In the genomic region with DNA sequence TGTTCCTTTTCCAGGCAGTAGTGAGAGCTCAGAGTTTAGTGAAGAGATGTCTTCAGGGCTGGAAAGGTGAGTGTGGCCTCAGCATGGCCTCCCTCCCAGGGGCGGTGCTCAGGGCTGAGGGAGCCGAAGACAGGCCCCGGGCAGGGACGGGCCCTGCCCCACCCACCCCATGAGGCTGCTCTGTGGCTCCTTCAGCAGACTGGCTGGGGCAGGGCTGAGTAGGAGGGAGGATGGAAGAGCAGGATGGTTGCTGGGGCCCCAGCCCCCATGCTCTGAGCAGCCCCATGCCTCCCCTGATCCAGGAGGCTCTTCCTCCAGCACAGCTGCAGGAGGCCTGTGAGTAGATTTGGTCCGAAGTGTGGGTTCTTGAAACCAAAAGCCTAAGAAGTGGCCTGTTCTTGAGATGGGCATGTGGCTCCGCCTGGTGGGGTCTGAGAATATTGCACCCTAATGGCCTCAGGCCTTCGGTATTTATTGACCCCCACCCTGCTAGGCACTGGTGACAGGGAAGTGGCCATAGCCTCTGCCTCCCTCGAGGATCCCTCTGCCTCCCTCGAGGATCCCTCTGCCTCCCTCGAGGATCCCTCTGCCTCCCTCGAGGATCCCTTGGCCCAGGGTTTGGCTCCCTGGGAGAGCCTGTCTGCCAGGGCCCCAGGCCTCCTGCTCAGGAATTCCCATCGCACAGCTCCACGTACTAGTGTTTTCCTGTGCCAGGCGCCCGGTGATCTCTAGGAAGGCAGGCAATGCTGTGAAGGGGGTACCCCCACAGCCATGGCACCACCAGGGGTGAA, we compare ENCODE assay signal across 1 cellular context.
A peak's percentile ranks its signal among the peaks of the same experiment; 100 is the strongest.
TF ChIP-seq lines count a peak whose summit lies in the region.

No MANE protein-coding gene starts in this region.

TF ChIP-seq in HepG2, 621 proteins besides CTCF, POLR2A, EP300 and RAD21 (continued from another document and continues in another):
- TF ChIP-seq, protein P1, sequence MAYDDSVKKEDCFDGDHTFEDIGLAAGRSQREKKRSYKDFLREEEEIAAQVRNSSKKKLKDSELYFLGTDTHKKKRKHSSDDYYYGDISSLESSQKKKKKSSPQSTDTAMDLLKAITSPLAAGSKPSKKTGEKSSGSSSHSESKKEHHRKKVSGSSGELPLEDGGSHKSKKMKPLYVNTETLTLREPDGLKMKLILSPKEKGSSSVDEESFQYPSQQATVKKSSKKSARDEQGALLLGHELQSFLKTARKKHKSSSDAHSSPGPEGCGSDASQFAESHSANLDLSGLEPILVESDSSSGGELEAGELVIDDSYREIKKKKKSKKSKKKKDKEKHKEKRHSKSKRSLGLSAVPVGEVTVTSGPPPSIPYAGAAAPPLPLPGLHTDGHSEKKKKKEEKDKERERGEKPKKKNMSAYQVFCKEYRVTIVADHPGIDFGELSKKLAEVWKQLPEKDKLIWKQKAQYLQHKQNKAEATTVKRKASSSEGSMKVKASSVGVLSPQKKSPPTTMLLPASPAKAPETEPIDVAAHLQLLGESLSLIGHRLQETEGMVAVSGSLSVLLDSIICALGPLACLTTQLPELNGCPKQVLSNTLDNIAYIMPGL (CRISPR knock-in tag; IDR thresholded peaks at IDR 0.05; ENCODE audit: borderline replicate concordance in 1 of 2, low read depth in 1 of 2), result 0 out of 4 replicates have a peak, but pooled peaks of 1 of the 2 experiments have one; percentile 26
- no peak for TF ChIP-seq ZNF558 (CRISPR knock-in tag; IDR thresholded peaks at IDR 0.05; ENCODE audit: borderline replicate concordance)
- TF ChIP-seq ZNF598 (CRISPR knock-in tag; IDR thresholded peaks at IDR 0.05; ENCODE audit: borderline replicate concordance), result no peak
- TF ChIP-seq, protein P2, sequence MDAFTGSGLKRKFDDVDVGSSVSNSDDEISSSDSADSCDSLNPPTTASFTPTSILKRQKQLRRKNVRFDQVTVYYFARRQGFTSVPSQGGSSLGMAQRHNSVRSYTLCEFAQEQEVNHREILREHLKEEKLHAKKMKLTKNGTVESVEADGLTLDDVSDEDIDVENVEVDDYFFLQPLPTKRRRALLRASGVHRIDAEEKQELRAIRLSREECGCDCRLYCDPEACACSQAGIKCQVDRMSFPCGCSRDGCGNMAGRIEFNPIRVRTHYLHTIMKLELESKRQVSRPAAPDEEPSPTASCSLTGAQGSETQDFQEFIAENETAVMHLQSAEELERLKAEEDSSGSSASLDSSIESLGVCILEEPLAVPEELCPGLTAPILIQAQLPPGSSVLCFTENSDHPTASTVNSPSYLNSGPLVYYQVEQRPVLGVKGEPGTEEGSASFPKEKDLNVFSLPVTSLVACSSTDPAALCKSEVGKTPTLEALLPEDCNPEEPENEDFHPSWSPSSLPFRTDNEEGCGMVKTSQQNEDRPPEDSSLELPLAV (CRISPR knock-in tag; conservative IDR thresholded peaks at IDR 0.05; ENCODE audit: low read depth), result no peak
- TF ChIP-seq, protein P3, sequence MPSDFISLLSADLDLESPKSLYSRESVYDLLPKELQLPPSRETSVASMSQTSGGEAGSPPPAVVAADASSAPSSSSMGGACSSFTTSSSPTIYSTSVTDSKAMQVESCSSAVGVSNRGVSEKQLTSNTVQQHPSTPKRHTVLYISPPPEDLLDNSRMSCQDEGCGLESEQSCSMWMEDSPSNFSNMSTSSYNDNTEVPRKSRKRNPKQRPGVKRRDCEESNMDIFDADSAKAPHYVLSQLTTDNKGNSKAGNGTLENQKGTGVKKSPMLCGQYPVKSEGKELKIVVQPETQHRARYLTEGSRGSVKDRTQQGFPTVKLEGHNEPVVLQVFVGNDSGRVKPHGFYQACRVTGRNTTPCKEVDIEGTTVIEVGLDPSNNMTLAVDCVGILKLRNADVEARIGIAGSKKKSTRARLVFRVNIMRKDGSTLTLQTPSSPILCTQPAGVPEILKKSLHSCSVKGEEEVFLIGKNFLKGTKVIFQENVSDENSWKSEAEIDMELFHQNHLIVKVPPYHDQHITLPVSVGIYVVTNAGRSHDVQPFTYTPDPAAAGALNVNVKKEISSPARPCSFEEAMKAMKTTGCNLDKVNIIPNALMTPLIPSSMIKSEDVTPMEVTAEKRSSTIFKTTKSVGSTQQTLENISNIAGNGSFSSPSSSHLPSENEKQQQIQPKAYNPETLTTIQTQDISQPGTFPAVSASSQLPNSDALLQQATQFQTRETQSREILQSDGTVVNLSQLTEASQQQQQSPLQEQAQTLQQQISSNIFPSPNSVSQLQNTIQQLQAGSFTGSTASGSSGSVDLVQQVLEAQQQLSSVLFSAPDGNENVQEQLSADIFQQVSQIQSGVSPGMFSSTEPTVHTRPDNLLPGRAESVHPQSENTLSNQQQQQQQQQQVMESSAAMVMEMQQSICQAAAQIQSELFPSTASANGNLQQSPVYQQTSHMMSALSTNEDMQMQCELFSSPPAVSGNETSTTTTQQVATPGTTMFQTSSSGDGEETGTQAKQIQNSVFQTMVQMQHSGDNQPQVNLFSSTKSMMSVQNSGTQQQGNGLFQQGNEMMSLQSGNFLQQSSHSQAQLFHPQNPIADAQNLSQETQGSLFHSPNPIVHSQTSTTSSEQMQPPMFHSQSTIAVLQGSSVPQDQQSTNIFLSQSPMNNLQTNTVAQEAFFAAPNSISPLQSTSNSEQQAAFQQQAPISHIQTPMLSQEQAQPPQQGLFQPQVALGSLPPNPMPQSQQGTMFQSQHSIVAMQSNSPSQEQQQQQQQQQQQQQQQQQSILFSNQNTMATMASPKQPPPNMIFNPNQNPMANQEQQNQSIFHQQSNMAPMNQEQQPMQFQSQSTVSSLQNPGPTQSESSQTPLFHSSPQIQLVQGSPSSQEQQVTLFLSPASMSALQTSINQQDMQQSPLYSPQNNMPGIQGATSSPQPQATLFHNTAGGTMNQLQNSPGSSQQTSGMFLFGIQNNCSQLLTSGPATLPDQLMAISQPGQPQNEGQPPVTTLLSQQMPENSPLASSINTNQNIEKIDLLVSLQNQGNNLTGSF (CRISPR knock-in tag; IDR thresholded peaks at IDR 0.05), result no peak
- no peak for TF ChIP-seq KLF15 (CRISPR knock-in tag; IDR thresholded peaks at IDR 0.05; ENCODE audit: borderline replicate concordance)
- TF ChIP-seq NFKBIZ (CRISPR knock-in tag; IDR thresholded peaks at IDR 0.05), result no peak
- TF ChIP-seq, protein P4, sequence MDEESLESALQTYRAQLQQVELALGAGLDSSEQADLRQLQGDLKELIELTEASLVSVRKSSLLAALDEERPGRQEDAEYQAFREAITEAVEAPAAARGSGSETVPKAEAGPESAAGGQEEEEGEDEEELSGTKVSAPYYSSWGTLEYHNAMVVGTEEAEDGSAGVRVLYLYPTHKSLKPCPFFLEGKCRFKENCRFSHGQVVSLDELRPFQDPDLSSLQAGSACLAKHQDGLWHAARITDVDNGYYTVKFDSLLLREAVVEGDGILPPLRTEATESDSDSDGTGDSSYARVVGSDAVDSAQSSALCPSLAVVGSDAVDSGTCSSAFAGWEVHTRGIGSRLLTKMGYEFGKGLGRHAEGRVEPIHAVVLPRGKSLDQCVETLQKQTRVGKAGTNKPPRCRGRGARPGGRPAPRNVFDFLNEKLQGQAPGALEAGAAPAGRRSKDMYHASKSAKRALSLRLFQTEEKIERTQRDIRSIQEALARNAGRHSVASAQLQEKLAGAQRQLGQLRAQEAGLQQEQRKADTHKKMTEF (CRISPR knock-in tag; IDR thresholded peaks at IDR 0.05), result no peak
- TF ChIP-seq, protein P5, sequence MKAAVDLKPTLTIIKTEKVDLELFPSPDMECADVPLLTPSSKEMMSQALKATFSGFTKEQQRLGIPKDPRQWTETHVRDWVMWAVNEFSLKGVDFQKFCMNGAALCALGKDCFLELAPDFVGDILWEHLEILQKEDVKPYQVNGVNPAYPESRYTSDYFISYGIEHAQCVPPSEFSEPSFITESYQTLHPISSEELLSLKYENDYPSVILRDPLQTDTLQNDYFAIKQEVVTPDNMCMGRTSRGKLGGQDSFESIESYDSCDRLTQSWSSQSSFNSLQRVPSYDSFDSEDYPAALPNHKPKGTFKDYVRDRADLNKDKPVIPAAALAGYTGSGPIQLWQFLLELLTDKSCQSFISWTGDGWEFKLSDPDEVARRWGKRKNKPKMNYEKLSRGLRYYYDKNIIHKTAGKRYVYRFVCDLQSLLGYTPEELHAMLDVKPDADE (CRISPR knock-in tag; IDR thresholded peaks at IDR 0.05), result no peak
- TF ChIP-seq, protein P6, sequence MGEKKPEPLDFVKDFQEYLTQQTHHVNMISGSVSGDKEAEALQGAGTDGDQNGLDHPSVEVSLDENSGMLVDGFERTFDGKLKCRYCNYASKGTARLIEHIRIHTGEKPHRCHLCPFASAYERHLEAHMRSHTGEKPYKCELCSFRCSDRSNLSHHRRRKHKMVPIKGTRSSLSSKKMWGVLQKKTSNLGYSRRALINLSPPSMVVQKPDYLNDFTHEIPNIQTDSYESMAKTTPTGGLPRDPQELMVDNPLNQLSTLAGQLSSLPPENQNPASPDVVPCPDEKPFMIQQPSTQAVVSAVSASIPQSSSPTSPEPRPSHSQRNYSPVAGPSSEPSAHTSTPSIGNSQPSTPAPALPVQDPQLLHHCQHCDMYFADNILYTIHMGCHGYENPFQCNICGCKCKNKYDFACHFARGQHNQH (CRISPR knock-in tag; IDR thresholded peaks at IDR 0.05), result 0 out of 2 replicates have a peak, but pooled peaks have one; percentile 25
- 0 out of 2 replicates have a peak, but pooled peaks have one; percentile 21 for TF ChIP-seq SALL1 (CRISPR knock-in tag; IDR thresholded peaks at IDR 0.05)
- TF ChIP-seq HMG20A (CRISPR knock-in tag; IDR thresholded peaks at IDR 0.05; ENCODE audit: borderline replicate concordance), result no peak
- no peak for TF ChIP-seq RBAK (CRISPR knock-in tag; IDR thresholded peaks at IDR 0.05)
- TF ChIP-seq ZNF629 (CRISPR knock-in tag; conservative IDR thresholded peaks at IDR 0.05), result no peak
- TF ChIP-seq, protein P7, sequence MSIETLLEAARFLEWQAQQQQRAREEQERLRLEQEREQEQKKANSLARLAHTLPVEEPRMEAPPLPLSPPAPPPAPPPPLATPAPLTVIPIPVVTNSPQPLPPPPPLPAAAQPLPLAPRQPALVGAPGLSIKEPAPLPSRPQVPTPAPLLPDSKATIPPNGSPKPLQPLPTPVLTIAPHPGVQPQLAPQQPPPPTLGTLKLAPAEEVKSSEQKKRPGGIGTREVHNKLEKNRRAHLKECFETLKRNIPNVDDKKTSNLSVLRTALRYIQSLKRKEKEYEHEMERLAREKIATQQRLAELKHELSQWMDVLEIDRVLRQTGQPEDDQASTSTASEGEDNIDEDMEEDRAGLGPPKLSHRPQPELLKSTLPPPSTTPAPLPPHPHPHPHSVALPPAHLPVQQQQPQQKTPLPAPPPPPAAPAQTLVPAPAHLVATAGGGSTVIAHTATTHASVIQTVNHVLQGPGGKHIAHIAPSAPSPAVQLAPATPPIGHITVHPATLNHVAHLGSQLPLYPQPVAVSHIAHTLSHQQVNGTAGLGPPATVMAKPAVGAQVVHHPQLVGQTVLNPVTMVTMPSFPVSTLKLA (IDR thresholded peaks at IDR 0.05), result no peak
- 0 out of 2 replicates have a peak, but pooled peaks have one; percentile 47 for TF ChIP-seq ZNF224 (CRISPR knock-in tag; IDR thresholded peaks at IDR 0.05)
- no peak for TF ChIP-seq HOXA3 (CRISPR knock-in tag; IDR thresholded peaks at IDR 0.05)
- TF ChIP-seq, protein P8, sequence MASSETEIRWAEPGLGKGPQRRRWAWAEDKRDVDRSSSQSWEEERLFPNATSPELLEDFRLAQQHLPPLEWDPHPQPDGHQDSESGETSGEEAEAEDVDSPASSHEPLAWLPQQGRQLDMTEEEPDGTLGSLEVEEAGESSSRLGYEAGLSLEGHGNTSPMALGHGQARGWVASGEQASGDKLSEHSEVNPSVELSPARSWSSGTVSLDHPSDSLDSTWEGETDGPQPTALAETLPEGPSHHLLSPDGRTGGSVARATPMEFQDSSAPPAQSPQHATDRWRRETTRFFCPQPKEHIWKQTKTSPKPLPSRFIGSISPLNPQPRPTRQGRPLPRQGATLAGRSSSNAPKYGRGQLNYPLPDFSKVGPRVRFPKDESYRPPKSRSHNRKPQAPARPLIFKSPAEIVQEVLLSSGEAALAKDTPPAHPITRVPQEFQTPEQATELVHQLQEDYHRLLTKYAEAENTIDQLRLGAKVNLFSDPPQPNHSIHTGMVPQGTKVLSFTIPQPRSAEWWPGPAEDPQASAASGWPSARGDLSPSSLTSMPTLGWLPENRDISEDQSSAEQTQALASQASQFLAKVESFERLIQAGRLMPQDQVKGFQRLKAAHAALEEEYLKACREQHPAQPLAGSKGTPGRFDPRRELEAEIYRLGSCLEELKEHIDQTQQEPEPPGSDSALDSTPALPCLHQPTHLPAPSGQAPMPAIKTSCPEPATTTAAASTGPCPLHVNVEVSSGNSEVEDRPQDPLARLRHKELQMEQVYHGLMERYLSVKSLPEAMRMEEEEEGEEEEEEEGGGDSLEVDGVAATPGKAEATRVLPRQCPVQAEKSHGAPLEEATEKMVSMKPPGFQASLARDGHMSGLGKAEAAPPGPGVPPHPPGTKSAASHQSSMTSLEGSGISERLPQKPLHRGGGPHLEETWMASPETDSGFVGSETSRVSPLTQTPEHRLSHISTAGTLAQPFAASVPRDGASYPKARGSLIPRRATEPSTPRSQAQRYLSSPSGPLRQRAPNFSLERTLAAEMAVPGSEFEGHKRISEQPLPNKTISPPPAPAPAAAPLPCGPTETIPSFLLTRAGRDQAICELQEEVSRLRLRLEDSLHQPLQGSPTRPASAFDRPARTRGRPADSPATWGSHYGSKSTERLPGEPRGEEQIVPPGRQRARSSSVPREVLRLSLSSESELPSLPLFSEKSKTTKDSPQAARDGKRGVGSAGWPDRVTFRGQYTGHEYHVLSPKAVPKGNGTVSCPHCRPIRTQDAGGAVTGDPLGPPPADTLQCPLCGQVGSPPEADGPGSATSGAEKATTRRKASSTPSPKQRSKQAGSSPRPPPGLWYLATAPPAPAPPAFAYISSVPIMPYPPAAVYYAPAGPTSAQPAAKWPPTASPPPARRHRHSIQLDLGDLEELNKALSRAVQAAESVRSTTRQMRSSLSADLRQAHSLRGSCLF (CRISPR knock-in tag; IDR thresholded peaks at IDR 0.05; ENCODE audit: borderline replicate concordance), result no peak
- TF ChIP-seq HOXA5 (CRISPR knock-in tag; IDR thresholded peaks at IDR 0.05), result no peak
- TF ChIP-seq, protein P9, sequence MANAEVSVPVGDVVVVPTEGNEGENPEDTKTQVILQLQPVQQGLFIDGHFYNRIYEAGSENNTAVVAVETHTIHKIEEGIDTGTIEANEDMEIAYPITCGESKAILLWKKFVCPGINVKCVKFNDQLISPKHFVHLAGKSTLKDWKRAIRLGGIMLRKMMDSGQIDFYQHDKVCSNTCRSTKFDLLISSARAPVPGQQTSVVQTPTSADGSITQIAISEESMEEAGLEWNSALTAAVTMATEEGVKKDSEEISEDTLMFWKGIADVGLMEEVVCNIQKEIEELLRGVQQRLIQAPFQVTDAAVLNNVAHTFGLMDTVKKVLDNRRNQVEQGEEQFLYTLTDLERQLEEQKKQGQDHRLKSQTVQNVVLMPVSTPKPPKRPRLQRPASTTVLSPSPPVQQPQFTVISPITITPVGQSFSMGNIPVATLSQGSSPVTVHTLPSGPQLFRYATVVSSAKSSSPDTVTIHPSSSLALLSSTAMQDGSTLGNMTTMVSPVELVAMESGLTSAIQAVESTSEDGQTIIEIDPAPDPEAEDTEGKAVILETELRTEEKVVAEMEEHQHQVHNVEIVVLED (CRISPR knock-in tag; IDR thresholded peaks at IDR 0.05; ENCODE audit: borderline replicate concordance), result no peak
- no peak for TF ChIP-seq ARHGAP35 (CRISPR knock-in tag; IDR thresholded peaks at IDR 0.05; ENCODE audit: borderline replicate concordance)
- no peak for TF ChIP-seq TRIM24 (CRISPR knock-in tag; IDR thresholded peaks at IDR 0.05)
- TF ChIP-seq STAG1 (CRISPR knock-in tag; IDR thresholded peaks at IDR 0.05), result peak; percentile 97
- TF ChIP-seq TBX3 (IDR thresholded peaks at IDR 0.05; ENCODE audit: borderline replicate concordance), result no peak
